Comparison of ENCODE assay signal across 15 cellular contexts in genomic region chr18:48138211-48138610, GRCh38.
A peak's percentile ranks its signal among the peaks of the same experiment; 100 is the strongest.
DNase-seq lines count a peak whose midpoint lies in the region; ATAC-seq and TF ChIP-seq lines count a peak whose summit lies in the region.
"Had no signal": no experiment of that assay in that cellular context is flagged by ENCODE, and none has a peak within 500 bp of the region (broad histone marks: within the 10 kb centered on the region; RNA-seq: fewer than 3 reads in every experiment).

No MANE protein-coding gene starts in this region.

- H3K27ac ChIP-seq in HEK293 (ENCODE audit: extremely low read depth, low read depth, low read length) (no peak overlapping the region; the same call in 1 of the 2 replicates), PC-3 (ENCODE audit: low read length) (peak overlapping the region; percentile 68)
- H3K27ac ChIP-seq: right lobe of liver, SJCRH30 had no signal

- CTCF ChIA-PET in HEK293 (lab: Yijun Ruan, JAX) (interaction anchor here (0.5 kb wide), 1 partner anchor 10 kb away, joined by 3 read pairs; no protein-coding TSS in a partner anchor), PC-3 (lab: Charles Lee) (no interaction called here)

- H3K4me1 ChIP-seq in HEK293 (ENCODE audit: control insufficient read depth, insufficient read depth, low read length) (peaks cover 36% of the 10 kb centered on the region), PC-3 (ENCODE audit: insufficient read depth, low read length) (peaks cover 27% of the 10 kb centered on the region)
- H3K4me1 ChIP-seq: SJCRH30 had no signal

- H3K36me3 ChIP-seq in HEK293 (ENCODE audit: control insufficient read depth in 2 of 2, insufficient read depth in 1 of 2, low read length in 2 of 2) (no peaks in the 10 kb centered on the region), PC-3 (ENCODE audit: low read depth, low read length) (no peaks in the 10 kb centered on the region)
- H3K36me3 ChIP-seq: right lobe of liver, SJCRH30 had no signal

- no peak overlapping the region for H3K27ac Mint-ChIP-seq in stimulated activated effector memory CD8-positive, alpha-beta T cell treated with anti-CD3 and anti-CD28 coated beads, Interleukin-12 subunit alpha, Interleukin-12 subunit beta, amount 100 ng/mL, for 72 hours
- H3K27ac Mint-ChIP-seq: B cell; T-helper 2 cell treated with Interferon-gamma antibody and Interleukin-4, amounts not matched to agents 5 μg/mL and 100 μg/mL, for 36 hours had no signal

- H3K9me2 ChIP-seq in PC-3 (replicated peaks; ENCODE audit: low read length), result no peaks in the 10 kb centered on the region

- no peaks in the 10 kb centered on the region for H3K9me3 ChIP-seq in HEK293 (ENCODE audit: control insufficient read depth, insufficient read depth, low read depth, low read length)
- H3K9me3 ChIP-seq in PC-3 (ENCODE audit: low read length), result no peaks in the 10 kb centered on the region
- H3K9me3 ChIP-seq: right lobe of liver, SJCRH30 had no signal

- no peaks in the 10 kb centered on the region for H3F3A ChIP-seq in PC-3 (ENCODE audit: low read length, unreplicated experiment)

- H3K36me3 Mint-ChIP-seq in stimulated activated effector memory CD8-positive, alpha-beta T cell treated with anti-CD3 and anti-CD28 coated beads, Interleukin-12 subunit alpha, Interleukin-12 subunit beta, amount 100 ng/mL, for 72 hours, result no peaks in the 10 kb centered on the region

- POLR2A ChIA-PET in HEK293 (lab: Yijun Ruan, JAX), result no interaction called here
- POLR2A ChIA-PET in PC-3 (lab: Charles Lee; ENCODE audit: unreplicated experiment), result no interaction called here

- H2AFZ ChIP-seq in PC-3 (ENCODE audit: low read length), result no peak overlapping the region

- TSS peak; percentile 77 for BruUV-seq in PC-3 (replicated peaks; lab: Mats Ljungman, UMichigan)

- TF ChIP-seq CTCF in HEK293 (tag by site-specific recombination; IDR thresholded peaks at IDR 0.05) (0 out of 2 replicates have a peak, but pooled peaks have one; percentile 30), PC-3 (conservative IDR thresholded peaks at IDR 0.05; ENCODE audit: low read depth, low read length) (no peak)

- intact Hi-C loops in PC-3 (cut with micrococcal nuclease), result loop anchor here (10.0 kb wide), 1 partner anchor 103 kb away; no protein-coding TSS in a partner anchor

- peaks cover 9% of the 10 kb centered on the region for H3K4me1 Mint-ChIP-seq in stimulated activated effector memory CD8-positive, alpha-beta T cell treated with anti-CD3 and anti-CD28 coated beads, Interleukin-12 subunit alpha, Interleukin-12 subunit beta, amount 100 ng/mL, for 72 hours

- H3K4me2 ChIP-seq in PC-3 (ENCODE audit: low read length), result no peak overlapping the region

- peak overlapping the region; percentile 15 for H3K4me3 Mint-ChIP-seq in stimulated activated effector memory CD8-positive, alpha-beta T cell treated with anti-CD3 and anti-CD28 coated beads, Interleukin-12 subunit alpha, Interleukin-12 subunit beta, amount 100 ng/mL, for 72 hours
- H3K4me3 Mint-ChIP-seq: B cell; T-helper 2 cell treated with Interferon-gamma antibody and Interleukin-4, amounts not matched to agents 5 μg/mL and 100 μg/mL, for 36 hours had no signal

- no peaks in the 10 kb centered on the region for H3K9me3 Mint-ChIP-seq in stimulated activated effector memory CD8-positive, alpha-beta T cell treated with anti-CD3 and anti-CD28 coated beads, Interleukin-12 subunit alpha, Interleukin-12 subunit beta, amount 100 ng/mL, for 72 hours
- H3K9me3 Mint-ChIP-seq: T-helper 2 cell treated with Interferon-gamma antibody and Interleukin-4, amounts not matched to agents 5 μg/mL and 100 μg/mL, for 36 hours had no signal

- no peaks in the 10 kb centered on the region for H4K20me1 ChIP-seq in PC-3 (ENCODE audit: low read length)

- H3K9ac ChIP-seq in PC-3 (ENCODE audit: low read length), result peak overlapping the region; percentile 15; the same call in 1 of the 2 replicates

- no peaks in the 10 kb centered on the region for H3K79me2 ChIP-seq in PC-3 (ENCODE audit: low read length)

- ATAC-seq in PC-3 (no peak), HG03139 (IDR thresholded peaks at IDR 0.05; ENCODE audit: unreplicated experiment) (no peak)
- no peak for ATAC-seq in stimulated activated effector memory CD8-positive, alpha-beta T cell treated with anti-CD3 and anti-CD28 coated beads, Interleukin-12 subunit alpha, Interleukin-12 subunit beta, amount 100 ng/mL, for 72 hours
- ATAC-seq: right lobe of liver had no signal

- H3K4me3 ChIP-seq in HEK293 (ENCODE audit: low read depth, low read length), result no peak overlapping the region
- no peak overlapping the region for H3K4me3 ChIP-seq in PC-3 (ENCODE audit: low read length)
- H3K4me3 ChIP-seq: SJCRH30 had no signal

- no peaks in the 10 kb centered on the region for H3K27me3 ChIP-seq in PC-3 (ENCODE audit: low read length)
- H3K27me3 ChIP-seq: right lobe of liver, SJCRH30 had no signal

- no peak for DNase-seq in PC-3
- peak; percentile 37 for DNase-seq in iPS-NIHi11 (ENCODE audit: low spot score)
- no peak for DNase-seq in stimulated activated effector memory CD8-positive, alpha-beta T cell treated with anti-CD3 and anti-CD28 coated beads, Interleukin-12 subunit alpha, Interleukin-12 subunit beta, amount 100 ng/mL, for 72 hours (ENCODE audit: low spot score in 2 of 2)
- DNase-seq in NCI-H524 treated with DMSO at 0.1 percent for 48 hours (lab: John Stamatoyannopoulos, UW), result no peak
- DNase-seq in DMS114 treated with DMSO at 0.1 percent for 48 hours (lab: John Stamatoyannopoulos, UW; ENCODE audit: unreplicated experiment), result no peak
- DNase-seq: GOT3, KG1, NCI-H1436, NCI-H446, right lobe of liver, SJCRH30 had no signal

TF ChIP-seq in HEK293, 187 proteins besides CTCF, POLR2A, EP300 and RAD21:
- no peak for TF ChIP-seq ZNF654 (tag by site-specific recombination; IDR thresholded peaks at IDR 0.05; ENCODE audit: low read depth)
- TF ChIP-seq ZBTB6 (tag by site-specific recombination; IDR thresholded peaks at IDR 0.05), result no peak
- TF ChIP-seq SETDB1 (IDR thresholded peaks at IDR 0.05; ENCODE audit: insufficient read length, low read length), result no peak
- no peak for TF ChIP-seq BCL6B (tag by site-specific recombination; IDR thresholded peaks at IDR 0.05)
- peak; percentile 60; the same call in 1 of the 2 replicates for TF ChIP-seq SCRT2 (tag by site-specific recombination; IDR thresholded peaks at IDR 0.05)
- no peak for TF ChIP-seq KLF1 (tag by site-specific recombination; IDR thresholded peaks at IDR 0.05)
- no peak for TF ChIP-seq ZNF76 (tag by site-specific recombination; IDR thresholded peaks at IDR 0.05; ENCODE audit: borderline replicate concordance, low read depth)
